Comparison of ENCODE assay signal across 13 cellular contexts in genomic region chr1:94020764-94021579, GRCh38.
DNase-seq lines count a peak whose midpoint lies in the region; ATAC-seq and TF ChIP-seq lines count a peak whose summit lies in the region.
"Had no signal": no experiment of that assay in that cellular context is flagged by ENCODE, and none has a peak within 500 bp of the region (broad histone marks: within the 10 kb centered on the region; RNA-seq: fewer than 3 reads in every experiment).

No MANE protein-coding gene starts in this region.

- peak; percentile 56 to 79 (median 78) for ATAC-seq in natural killer cell
- ATAC-seq in HG03139 (IDR thresholded peaks at IDR 0.05; ENCODE audit: unreplicated experiment): no peak

- no peaks in the 10 kb centered on the region for H3K9me3 ChIP-seq in PC-9 (ENCODE audit: insufficient read depth, low read depth)
- no peaks in the 10 kb centered on the region for H3K9me3 ChIP-seq in uterus
- H3K9me3 ChIP-seq: thoracic aorta had no signal

- H3K27ac ChIP-seq in PC-9 (peak overlapping the region; percentile 90), uterus (no peak overlapping the region)
- H3K27ac ChIP-seq: thoracic aorta had no signal

- peak overlapping the region; percentile 70 for H2AFZ ChIP-seq in PC-9

- H3F3A ChIP-seq in PC-9 (ENCODE audit: insufficient read depth, low read depth): peaks cover 43% of the 10 kb centered on the region

- H3K27me3 ChIP-seq in PC-9 (ENCODE audit: insufficient read depth, low read depth): no peaks in the 10 kb centered on the region
- H3K27me3 ChIP-seq in uterus: no peaks in the 10 kb centered on the region

- H3K27me3 Mint-ChIP-seq in natural killer cell (ENCODE audit: low read depth in 2 of 2): peaks cover 0 to 8% of the 10 kb centered on the region in 2 donors

- no peaks in the 10 kb centered on the region for H3K9me3 Mint-ChIP-seq in natural killer cell
- H3K9me3 Mint-ChIP-seq: H9 had no signal

- CTCF ChIA-PET in PC-9 (lab: Charles Lee): interaction anchor here (0.8 to 2.2 kb wide), 8 partner anchors 18 to 315 kb away, joined by 3 to 13 read pairs (median 6); no protein-coding TSS in a partner anchor

- in situ Hi-C loops in Caki2 (cut with HindIII; ENCODE audit: low pct_unique_long_range_greater_than_20kb, low sequenced_read_pairs): no loop called here

- peaks cover 70 to 74% of the 10 kb centered on the region in 2 donors for H3K4me1 Mint-ChIP-seq in natural killer cell

- POLR2A ChIA-PET in PC-9 (lab: Charles Lee; ENCODE audit: unreplicated experiment): interaction anchor here (0.5 to 4.2 kb wide), 18 partner anchors 14 to 1229 kb away, joined by 3 to 116 read pairs (median 6); partner anchors contain the start of gene GCLM

- no peaks in the 10 kb centered on the region for H3K79me2 ChIP-seq in PC-9 (ENCODE audit: low read depth)

- BruUV-seq in PC-9 (replicated peaks; lab: Mats Ljungman, UMichigan): TSS peak; percentile 53

- peak overlapping the region; percentile 67 for H3K4me2 ChIP-seq in PC-9

- H4K20me1 ChIP-seq in PC-9 (ENCODE audit: insufficient read depth): no peaks in the 10 kb centered on the region

- TF ChIP-seq CTCF in PC-9 (conservative IDR thresholded peaks at IDR 0.05) (no peak; the same call in 1 of the 2 replicates), natural killer cell (IDR thresholded peaks at IDR 0.05) (no peak), uterus (IDR thresholded peaks at IDR 0.05) (no peak)

- no peaks in the 10 kb centered on the region for H3K36me3 Mint-ChIP-seq in natural killer cell

- H3K4me3 ChIP-seq in PC-9 (peak overlapping the region; percentile 24; the same call in 1 of the 2 replicates), uterus (no peak overlapping the region)
- H3K4me3 ChIP-seq: thoracic aorta had no signal

- H3K4me3 Mint-ChIP-seq in natural killer cell: peak overlapping the region; percentile 63
- H3K4me3 Mint-ChIP-seq: H9 had no signal

- H3K36me3 ChIP-seq in PC-9 (ENCODE audit: low read depth): no peaks in the 10 kb centered on the region
- H3K36me3 ChIP-seq in uterus: no peaks in the 10 kb centered on the region
- H3K36me3 ChIP-seq: thoracic aorta had no signal

- H3K27ac Mint-ChIP-seq in natural killer cell: peak overlapping the region; percentile 87 to 94

- intact Hi-C loops in PC-9 (cut with micrococcal nuclease; ENCODE audit: unreplicated experiment) (loop anchor here (1.0 to 10.0 kb wide), 5 partner anchors 32 to 1024 kb away; partner anchors contain the start of genes FNBP1L and GCLM), natural killer cell (cut with micrococcal nuclease) (loop anchor here (2.0 to 5.0 kb wide), 2 partner anchors 112 to 269 kb away; partner anchors contain the start of gene GCLM), uterus (cut with DNase I; ENCODE audit: low total_unique reads) (no loop called here)

- peak; percentile 41 for DNase-seq in Caki2 (ENCODE audit: low read depth)
- peak; percentile 83 to 96 for DNase-seq in PC-9
- DNase-seq in fibroblast of gingiva (ENCODE audit: low read depth): peak; percentile 79
- peak; percentile 65 for DNase-seq in natural killer cell
- no peak for DNase-seq in GF-D8 (lab: John Stamatoyannopoulos, UW)
- DNase-seq in uterus: no peak
- DNase-seq in cerebellar nuclear complex (lab: John Stamatoyannopoulos, UW): no peak
- DNase-seq: DMS153; H9; NCI-H1694; stimulated activated CD4-positive, alpha-beta T cell treated with anti-CD3 and anti-CD28 coated beads, Interleukin-4, amount 100 ng/mL, for 4 hours had no signal

- TF ChIP-seq POLR2A in uterus (IDR thresholded peaks at IDR 0.05): no peak

- H3K4me1 ChIP-seq in PC-9 (replicated peaks; ENCODE audit: insufficient read depth) (peaks cover 60% of the 10 kb centered on the region), uterus (no peaks in the 10 kb centered on the region)

- no peaks in the 10 kb centered on the region for H3K9me2 ChIP-seq in PC-9 (ENCODE audit: insufficient read depth)

Comparison
In these comparisons a context has a peak if more than half of its experiments do, and no peak if none do; other contexts are left out.
1. DNase-seq: peak in Caki2 (single experiment), PC-9 (2 of 2), fibroblast of gingiva (single experiment) and natural killer cell (single experiment); none in GF-D8 (single experiment), uterus (0 of 2) and cerebellar nuclear complex (0 of 2).